Comparison of ENCODE assay signal across 8 cellular contexts in genomic region chr12:31324845-31325523, GRCh38. TPM values are rescaled to one million over a fixed set of nuclear protein-coding genes. Genes with fewer than 3 reads are reported as not detected.
DNase-seq lines count a peak whose midpoint lies in the region.

No MANE protein-coding gene starts in this region.

- peak overlapping the region; percentile 95 for H3K27ac Mint-ChIP-seq in activated CD4-positive, alpha-beta memory T cell treated with anti-CD3 and anti-CD28 coated beads, Interleukin-2, amount 10 ng/mL, durations not matched to agents 7 days and 5 days

- H3K4ac ChIP-seq in mesendoderm (ENCODE audit: low read depth, low read length) = peak overlapping the region; percentile 93

- H4K5ac ChIP-seq in mesendoderm (ENCODE audit: low read length) = no peak overlapping the region

- H3K36me3 Mint-ChIP-seq in activated CD4-positive, alpha-beta memory T cell treated with anti-CD3 and anti-CD28 coated beads, Interleukin-2, amount 10 ng/mL, durations not matched to agents 7 days and 5 days (ENCODE audit: low read depth) = peaks cover 12% of the 10 kb centered on the region

- CTCF ChIA-PET in activated CD4-positive, alpha-beta memory T cell treated with anti-CD3 and anti-CD28 coated beads, Interleukin-2, amount 10 ng/mL, durations not matched to agents 7 days and 5 days (lab: Charles Lee) = no interaction called here

- no peaks in the 10 kb centered on the region for H3K9me3 Mint-ChIP-seq in activated CD4-positive, alpha-beta memory T cell treated with anti-CD3 and anti-CD28 coated beads, Interleukin-2, amount 10 ng/mL, durations not matched to agents 7 days and 5 days

- H3K18ac ChIP-seq in mesendoderm (ENCODE audit: low read length) = peak overlapping the region; percentile 83

- H2BK120ac ChIP-seq in mesendoderm (ENCODE audit: low read depth, low read length) = peak overlapping the region; percentile 50

- H3K9ac ChIP-seq in mesendoderm (ENCODE audit: low read length) = peak overlapping the region; percentile 98

- peak overlapping the region; percentile 58 for H3K4me2 ChIP-seq in mesendoderm (ENCODE audit: low read length)

- peak overlapping the region; percentile 89 for H3K4me3 ChIP-seq in effector memory CD4-positive, alpha-beta T cell (ENCODE audit: insufficient read depth, low read depth, low read length, poor library complexity, severe bottlenecking)
- H3K4me3 ChIP-seq in mesendoderm (ENCODE audit: low read length) = peak overlapping the region; percentile 95

- H3K27me3 Mint-ChIP-seq in activated CD4-positive, alpha-beta memory T cell treated with anti-CD3 and anti-CD28 coated beads, Interleukin-2, amount 10 ng/mL, durations not matched to agents 7 days and 5 days = no peaks in the 10 kb centered on the region

- no peak overlapping the region for H2BK15ac ChIP-seq in mesendoderm (replicated peaks; ENCODE audit: low read depth)

- H2AK5ac ChIP-seq in mesendoderm (ENCODE audit: low read length) = peak overlapping the region; percentile 53

- no CpG with 5 or more reads among the region's 69 CpGs for WGBS in mesendoderm (ENCODE audit: extremely low coverage, insufficient coverage, low lambda C conversion rate)

- H3K79me2 ChIP-seq in mesendoderm (ENCODE audit: control insufficient read depth, insufficient read depth, low read length) = peaks cover 56% of the 10 kb centered on the region

- peak overlapping the region; percentile 99 for H3K56ac ChIP-seq in mesendoderm (ENCODE audit: low read length)

- H3K27me3 ChIP-seq in effector memory CD4-positive, alpha-beta T cell (replicated peaks; ENCODE audit: control insufficient read depth, insufficient read depth, low read length, poor library complexity, severe bottlenecking) = no peaks in the 10 kb centered on the region
- H3K27me3 ChIP-seq in mesendoderm (ENCODE audit: insufficient read depth, low read length, poor library complexity) = no peaks in the 10 kb centered on the region

- DNase-seq in COLO829 (ENCODE audit: low spot score) = peak; percentile 22
- DNase-seq in H4 (ENCODE audit: low spot score) = peak; percentile 31
- peak; percentile 19 for DNase-seq in NCI-H2171 (lab: John Stamatoyannopoulos, UW)
- DNase-seq in activated CD4-positive, alpha-beta memory T cell treated with anti-CD3 and anti-CD28 coated beads, Interleukin-2, amount 10 ng/mL, durations not matched to agents 7 days and 5 days = peak; percentile 58
- peak in 2 of 3 donors; percentile 10 to 11 for DNase-seq in effector memory CD4-positive, alpha-beta T cell
- DNase-seq in mesendoderm = peak; percentile 60
- DNase-seq in stimulated activated CD8-positive, alpha-beta memory T cell treated with anti-CD3 and anti-CD28 coated beads, Interleukin-15, amount 100 ng/mL, for 24 hours (ENCODE audit: low read depth) = peak; percentile 16
- no peak for DNase-seq in GF-D8 (lab: John Stamatoyannopoulos, UW)

- no peaks in the 10 kb centered on the region for H3K36me3 ChIP-seq in effector memory CD4-positive, alpha-beta T cell (ENCODE audit: control insufficient read depth, insufficient read depth, low read length)
- no peaks in the 10 kb centered on the region for H3K36me3 ChIP-seq in mesendoderm (ENCODE audit: control insufficient read depth, insufficient read depth, low read length)

- peak overlapping the region; percentile 94 for H3K27ac ChIP-seq in effector memory CD4-positive, alpha-beta T cell (ENCODE audit: insufficient read depth, low read length, poor library complexity, severe bottlenecking)
- peak overlapping the region; percentile 95 for H3K27ac ChIP-seq in mesendoderm (ENCODE audit: low read depth, low read length)

- H3K23ac ChIP-seq in mesendoderm (ENCODE audit: low read length) = peak overlapping the region; percentile 86

- no peaks in the 10 kb centered on the region for H3K9me3 ChIP-seq in effector memory CD4-positive, alpha-beta T cell (ENCODE audit: control insufficient read depth, low read length)

- peak overlapping the region; percentile 90 for H2BK5ac ChIP-seq in mesendoderm (ENCODE audit: low read length)

- peaks cover 8% of the 10 kb centered on the region for H3K4me1 ChIP-seq in effector memory CD4-positive, alpha-beta T cell (ENCODE audit: control insufficient read depth, insufficient read depth, low read length, poor library complexity, severe bottlenecking)
- peaks cover 3% of the 10 kb centered on the region for H3K4me1 ChIP-seq in mesendoderm (ENCODE audit: control insufficient read depth, low read depth, low read length)

- POLR2A ChIA-PET in activated CD4-positive, alpha-beta memory T cell treated with anti-CD3 and anti-CD28 coated beads, Interleukin-2, amount 10 ng/mL, durations not matched to agents 7 days and 5 days (lab: Charles Lee) = interaction anchor here (1.0 kb wide), 1 partner anchor 9 kb away, joined by 3 read pairs; no protein-coding TSS in a partner anchor

- H3K79me1 ChIP-seq in mesendoderm (ENCODE audit: low read length) = no peaks in the 10 kb centered on the region

- H3K4me3 Mint-ChIP-seq in activated CD4-positive, alpha-beta memory T cell treated with anti-CD3 and anti-CD28 coated beads, Interleukin-2, amount 10 ng/mL, durations not matched to agents 7 days and 5 days = peak overlapping the region; percentile 82

- peaks cover 38% of the 10 kb centered on the region for H3K4me1 Mint-ChIP-seq in activated CD4-positive, alpha-beta memory T cell treated with anti-CD3 and anti-CD28 coated beads, Interleukin-2, amount 10 ng/mL, durations not matched to agents 7 days and 5 days

- H4K8ac ChIP-seq in mesendoderm (ENCODE audit: low read depth, low read length) = no peak overlapping the region

RNA-seq across cellular contexts. Expression of gene SINHCAF, which starts 1.0 kb away (rescaled TPM):
- total RNA-seq in H4 (2014; rRNA removed; shearing (Covaris generic)) = 72.6 and 127 TPM in 2 replicates
- 100 to 1,000 TPM; 107 to 123 TPM for total RNA-seq in activated CD4-positive, alpha-beta memory T cell treated with anti-CD3 and anti-CD28 coated beads, Interleukin-2, amount 10 ng/mL, durations not matched to agents 7 days and 5 days
- 320 TPM for polyA plus RNA-seq in mesendoderm (2013, experiment 1 of 2)
- 315 TPM for polyA plus RNA-seq in mesendoderm (2013, experiment 2 of 2)
